ENCODE assay signal across 8 cellular contexts in the genomic region with DNA sequence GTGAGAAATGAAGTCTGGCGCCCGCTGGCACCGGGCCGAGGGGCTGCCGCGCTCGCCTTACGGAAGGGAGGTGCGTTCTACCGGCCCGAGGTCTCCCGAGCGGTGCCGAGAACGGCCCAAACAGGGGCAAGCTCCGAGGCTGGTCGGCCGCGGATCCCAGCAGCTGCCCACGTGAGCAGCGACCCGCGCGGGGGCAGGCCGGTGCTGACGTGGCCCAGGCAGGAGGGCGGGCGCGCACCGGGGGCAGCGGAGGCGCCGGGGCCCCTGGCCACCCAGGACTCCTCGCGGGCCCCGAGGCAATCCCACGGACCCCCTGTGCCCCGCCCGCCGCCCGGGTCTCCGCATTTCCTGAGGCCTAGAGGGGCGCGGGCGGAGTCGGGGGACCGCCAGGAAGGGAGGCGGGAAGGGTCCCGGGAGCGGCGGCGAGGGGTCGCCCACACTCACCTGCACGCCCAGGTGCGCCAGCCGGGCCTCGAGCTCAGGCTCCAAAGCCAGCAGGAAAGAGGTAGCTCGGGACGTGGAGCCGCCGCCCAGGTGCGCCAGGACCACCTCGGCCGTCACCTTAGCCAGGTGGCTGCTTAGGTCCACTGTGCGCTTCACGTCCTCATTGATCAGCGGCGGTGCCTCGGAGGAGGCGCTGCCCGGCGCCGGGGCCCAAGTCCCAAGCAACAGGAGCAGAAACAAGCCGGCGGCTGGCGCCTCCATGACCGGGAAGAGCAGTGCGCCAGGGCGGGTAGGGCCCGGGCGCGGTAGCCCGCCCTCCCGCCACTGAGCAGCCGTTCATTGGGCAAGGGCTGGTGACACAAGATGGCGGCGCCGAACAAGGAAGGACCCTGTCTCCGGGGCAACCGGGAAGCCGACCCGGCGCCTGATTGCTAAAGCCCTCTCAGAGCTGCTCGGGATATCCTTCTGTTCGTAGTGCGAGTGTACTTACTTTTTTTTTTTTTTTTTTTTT. TPM values are rescaled to one million over a fixed set of nuclear protein-coding genes. Genes with fewer than 3 reads are reported as not detected.
A peak's percentile ranks its signal among the peaks of the same experiment; 100 is the strongest.
DNase-seq lines count a peak whose midpoint lies in the region; TF ChIP-seq lines count a peak whose summit lies in the region.

A gene (minus strand): TSS at position 723 of the 955 bp plus-strand sequence. CDS start 18 bp downstream, at position 705.

- no peaks in the 10 kb centered on the region for H3K36me3 ChIP-seq in neuron (ENCODE audit: insufficient read depth, low read length)

- TF ChIP-seq CTCF in HFFc6 (IDR thresholded peaks at IDR 0.05): peak; percentile 2; the same call in 1 of the 2 replicates

- peak within 1 kb of the TSS; percentile 73 for H2AFZ ChIP-seq in neuron (ENCODE audit: low read depth, low read length)

- no peaks in the 10 kb centered on the region for H3K27me3 ChIP-seq in neuron (ENCODE audit: insufficient read depth, low read length)

- no peaks in the 10 kb centered on the region for H3K27me3 Mint-ChIP-seq in HFFc6 (ENCODE audit: insufficient read depth)

- peak within 1 kb of the TSS; percentile 99 for H3K4me3 ChIP-seq in neuron (ENCODE audit: low read length)

- peaks cover 14% of the 10 kb centered on the region for H3K4me1 ChIP-seq in neuron (ENCODE audit: insufficient read depth, low read length)

- peaks cover 9% of the 10 kb centered on the region for H3K4me1 Mint-ChIP-seq in HFFc6 (ENCODE audit: low read depth)

- peak within 1 kb of the TSS; percentile 96 for H3K4me3 Mint-ChIP-seq in HFFc6

- H3K27ac Mint-ChIP-seq in HFFc6: peak within 1 kb of the TSS; percentile 88

- no peaks in the 10 kb centered on the region for H3K9me3 ChIP-seq in neuron (ENCODE audit: low read length)

- in situ Hi-C loops in SK-MEL-5 (cut with HindIII; ENCODE audit: low pct_unique_long_range_greater_than_20kb, low sequenced_read_pairs): no loop called here

- peak; percentile 88 for DNase-seq in GM04504 (ENCODE audit: low read depth)
- peak; percentile 95 for DNase-seq in HFFc6
- DNase-seq in NAMALWA (ENCODE audit: low spot score): peak; percentile 97
- peak; percentile 97 for DNase-seq in SK-MEL-5 (ENCODE audit: low read depth, low spot score)
- peak; percentile 97 for DNase-seq in activated naive CD4-positive, alpha-beta T cell treated with Interleukin-2 at 50 U/mL for 16 hours
- DNase-seq in foreskin melanocyte: peak; percentile 92
- peak; percentile 89 for DNase-seq in stromal cell of bone marrow (ENCODE audit: low read depth)

- no peaks in the 10 kb centered on the region for H3K9me3 Mint-ChIP-seq in HFFc6

- H3K36me3 Mint-ChIP-seq in HFFc6 (ENCODE audit: low read depth): peaks cover 5% of the 10 kb centered on the region; the same call in 1 of the 2 replicates

RNA-seq across cellular contexts. Expression of the gene that starts here (rescaled TPM):
- total RNA-seq in HFFc6 (2021; fragmentation: NEBNext Ultra II Directional; extraction: Animal tissue kit (Norgen Biotek cat#: 25700)): 100 to 1,000 TPM; 277 to 332 (median 315) TPM
- 570 and 632 TPM in 2 replicates for total RNA-seq in SK-MEL-5 (2014; rRNA removed; shearing (Covaris generic))
- polyA plus RNA-seq in SK-MEL-5 (2015; cell fraction: cytosol; rRNA removed): 397 and 444 TPM in 2 replicates
- polyA plus RNA-seq in SK-MEL-5 (2015; cell fraction: nucleus; rRNA removed): 47.7 and 59.8 TPM in 2 replicates

Comparison
In these comparisons a context has a peak if more than half of its experiments do, and no peak if none do; other contexts are left out.
1. Peak in every context shown above with its lines: DNase-seq and H3K4me3 ChIP-seq.